In the genomic region with DNA sequence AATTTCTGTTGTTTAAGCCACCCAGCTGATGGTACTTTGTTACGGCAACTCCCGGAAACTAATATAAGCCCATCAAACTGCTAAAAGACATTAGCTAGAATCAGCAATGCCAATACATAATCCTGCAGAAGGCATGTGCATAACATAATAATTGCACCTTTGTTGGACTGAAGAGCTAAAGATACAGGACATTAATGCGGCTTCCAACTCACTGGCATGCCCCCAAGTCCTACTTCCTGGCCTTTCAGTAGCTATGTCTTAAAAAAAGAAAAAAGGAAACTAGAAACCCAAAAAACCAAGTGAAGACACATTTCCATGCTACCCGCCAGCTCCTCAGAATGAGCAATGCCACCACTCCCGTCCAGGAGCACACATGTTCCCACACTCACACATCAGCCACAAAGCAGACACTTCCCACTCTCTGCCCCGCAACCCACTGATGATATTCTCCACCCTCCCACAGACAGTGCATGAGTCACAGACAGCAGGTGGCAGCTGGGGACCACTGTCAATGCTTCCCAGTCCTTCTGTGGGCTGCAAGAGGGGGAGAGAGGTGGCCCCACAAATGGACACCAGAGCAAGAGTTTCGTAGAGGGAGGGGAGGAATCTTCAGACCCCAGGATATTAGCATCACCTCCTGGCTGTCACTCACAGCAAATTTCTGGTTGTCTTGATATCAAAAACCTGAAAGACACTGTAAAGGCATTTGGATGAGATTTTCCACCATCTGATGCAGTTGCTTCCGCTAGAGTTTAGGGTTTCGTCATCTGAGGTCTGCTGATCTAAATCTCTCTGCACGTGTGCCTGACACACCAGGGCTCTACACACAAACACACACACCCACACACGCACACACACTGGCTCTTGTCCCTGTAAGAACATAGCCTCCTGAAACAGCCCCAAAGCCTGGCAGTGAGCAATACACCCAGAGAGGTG, we compare ENCODE assay signal across 9 cellular contexts. TPM values are rescaled to one million over a fixed set of nuclear protein-coding genes. Genes with fewer than 3 reads are reported as not detected.
DNase-seq lines count a peak whose midpoint lies in the region; ATAC-seq and TF ChIP-seq lines count a peak whose summit lies in the region.
"Had no signal": no experiment of that assay in that cellular context is flagged by ENCODE, and none has a peak within 500 bp of the region (broad histone marks: within the 10 kb centered on the region; RNA-seq: fewer than 3 reads in every experiment).

No MANE protein-coding gene starts in this region.

- H3K36me3 ChIP-seq in DND-41 (ENCODE audit: insufficient read depth, low read length) (no peaks in the 10 kb centered on the region), ascending aorta (peaks cover 0 to 2% of the 10 kb centered on the region in 2 donors)
- H3K36me3 ChIP-seq: thoracic aorta had no signal

- no peaks in the 10 kb centered on the region for H3K9me3 Mint-ChIP-seq in T-helper 1 cell treated with Interleukin-12 subunit alpha and Interleukin-12 subunit beta and Interleukin-4 antibody, amounts not matched to agents 30 μg/mL and 1 μg/mL, for 36 hours

- ATAC-seq in DND-41 (ENCODE audit: insufficient read depth, low read depth) (peak; percentile 81), HG02759 (IDR thresholded peaks at IDR 0.05; ENCODE audit: unreplicated experiment) (peak; percentile 54), HG03108 (IDR thresholded peaks at IDR 0.05; ENCODE audit: unreplicated experiment) (no peak)

- intact Hi-C loops in ascending aorta (cut with DNase I), result no loop called here

- H3K4me1 ChIP-seq in DND-41 (ENCODE audit: insufficient read depth, low read length) (peaks cover 22% of the 10 kb centered on the region), ascending aorta (peaks cover 0 to 6% of the 10 kb centered on the region in 2 donors)

- peak overlapping the region; percentile 67 for H3K4me3 Mint-ChIP-seq in T-helper 1 cell treated with Interleukin-12 subunit alpha and Interleukin-12 subunit beta and Interleukin-4 antibody, amounts not matched to agents 30 μg/mL and 1 μg/mL, for 36 hours

- peak overlapping the region; percentile 88 for H3K27ac Mint-ChIP-seq in T-helper 1 cell treated with Interleukin-12 subunit alpha and Interleukin-12 subunit beta and Interleukin-4 antibody, amounts not matched to agents 30 μg/mL and 1 μg/mL, for 36 hours

- DNase-seq in DND-41 (peak; percentile 65), ascending aorta (ENCODE audit: low spot score in 2 of 2) (peak; percentile 26 to 77), kidney tubule cell (ENCODE audit: low spot score) (peak; percentile 30), DMS 273 (lab: John Stamatoyannopoulos, UW; ENCODE audit: unreplicated experiment) (no peak)
- peak; percentile 62 to 77 for DNase-seq in stimulated activated CD4-positive, alpha-beta T cell treated with anti-CD3 and anti-CD28 coated beads, Interleukin-4, amount 100 ng/mL, for 48 hours (ENCODE audit: low read depth in 2 of 2)

- no peak overlapping the region; the same call in 1 of the 2 replicates for H2AFZ ChIP-seq in DND-41 (ENCODE audit: low read depth, low read length)

- peaks cover 28% of the 10 kb centered on the region for H3K4me1 Mint-ChIP-seq in T-helper 1 cell treated with Interleukin-12 subunit alpha and Interleukin-12 subunit beta and Interleukin-4 antibody, amounts not matched to agents 30 μg/mL and 1 μg/mL, for 36 hours (ENCODE audit: low read depth)

- peak overlapping the region; percentile 33; the same call in 1 of the 2 replicates for H3K4me2 ChIP-seq in DND-41 (ENCODE audit: insufficient read depth, low read length)

- no peaks in the 10 kb centered on the region for H3K27me3 Mint-ChIP-seq in T-helper 1 cell treated with Interleukin-12 subunit alpha and Interleukin-12 subunit beta and Interleukin-4 antibody, amounts not matched to agents 30 μg/mL and 1 μg/mL, for 36 hours (ENCODE audit: low read depth)

- H3K79me2 ChIP-seq in DND-41 (ENCODE audit: insufficient read depth, low read length), result no peaks in the 10 kb centered on the region

- H3K27ac ChIP-seq in DND-41 (ENCODE audit: low read length) (peak overlapping the region; percentile 32; the same call in 1 of the 2 replicates), ascending aorta (no peak overlapping the region)
- H3K27ac ChIP-seq: thoracic aorta had no signal

- H4K20me1 ChIP-seq in DND-41 (ENCODE audit: insufficient read depth, low read length), result no peaks in the 10 kb centered on the region

- H3K9me3 ChIP-seq in DND-41 (ENCODE audit: insufficient read depth, low read length, severe bottlenecking) (no peaks in the 10 kb centered on the region), ascending aorta (no peaks in the 10 kb centered on the region)
- H3K9me3 ChIP-seq: thoracic aorta had no signal

- no peak overlapping the region for H3K4me3 ChIP-seq in DND-41 (ENCODE audit: low read depth in 1 of 2, low read length in 2 of 2)
- no peak overlapping the region for H3K4me3 ChIP-seq in ascending aorta
- H3K4me3 ChIP-seq: thoracic aorta had no signal

- no peak overlapping the region for H3K9ac ChIP-seq in DND-41 (ENCODE audit: low read depth, low read length)

- TF ChIP-seq CTCF in DND-41 (IDR thresholded peaks at IDR 0.05; ENCODE audit: borderline replicate concordance, extremely low read depth, low read length, poor library complexity, severe bottlenecking) (peak; percentile 50), ascending aorta (IDR thresholded peaks at IDR 0.05) (no peak)

- H3K36me3 Mint-ChIP-seq in T-helper 1 cell treated with Interleukin-12 subunit alpha and Interleukin-12 subunit beta and Interleukin-4 antibody, amounts not matched to agents 30 μg/mL and 1 μg/mL, for 36 hours (ENCODE audit: low read depth), result peaks cover 2% of the 10 kb centered on the region

- no peaks in the 10 kb centered on the region for H3K27me3 ChIP-seq in DND-41 (ENCODE audit: insufficient read depth, low read length, poor library complexity)
- no peaks in the 10 kb centered on the region for H3K27me3 ChIP-seq in ascending aorta

RNA-seq across cellular contexts. Expression of gene GFOD1, which starts 32.8 kb away (rescaled TPM):
- 28.7 TPM for total RNA-seq in ascending aorta
